Comparison of ENCODE assay signal across 18 cellular contexts in genomic region chr11:33068611-33069340, GRCh38. TPM values are rescaled to one million over a fixed set of nuclear protein-coding genes. Genes with fewer than 3 reads are reported as not detected.
DNase-seq lines count a peak whose midpoint lies in the region; ATAC-seq, FAIRE-seq and TF ChIP-seq lines count a peak whose summit lies in the region.
"Had no signal": no experiment of that assay in that cellular context is flagged by ENCODE, and none has a peak within 500 bp of the region (broad histone marks: within the 10 kb centered on the region; RNA-seq: fewer than 3 reads in every experiment).

No MANE protein-coding gene starts in this region.

- H4K91ac ChIP-seq in H9 (ENCODE audit: insufficient read length, low read depth, low read length) (no peak overlapping the region), H1 (replicated peaks; ENCODE audit: insufficient read length, low read length) (peak overlapping the region; percentile 48)

- H3T11ph ChIP-seq in H9 (ENCODE audit: low read length): no peak overlapping the region

- no peak overlapping the region for H3K27ac ChIP-seq in H9 (ENCODE audit: insufficient read length, low read depth, low read length)
- H3K27ac ChIP-seq in H1 (ENCODE audit: low read depth, low read length): peak overlapping the region; percentile 35; the same call in 1 of the 2 replicates
- no peak overlapping the region for H3K27ac ChIP-seq in mesendoderm (ENCODE audit: low read depth, low read length)

- H3K9me3 Mint-ChIP-seq in H9: no peaks in the 10 kb centered on the region
- H3K9me3 Mint-ChIP-seq: CD14-positive monocyte; CD8-positive, alpha-beta T cell had no signal

- H3K4ac ChIP-seq in H9 (ENCODE audit: low read depth, low read length): no peak overlapping the region
- no peak overlapping the region for H3K4ac ChIP-seq in H1 (replicated peaks; ENCODE audit: insufficient read length, low read depth, low read length)
- H3K4ac ChIP-seq in mesendoderm (ENCODE audit: low read depth, low read length): no peak overlapping the region

- no peak overlapping the region for H3K18ac ChIP-seq in H9 (ENCODE audit: insufficient read length, low read depth, low read length)
- H3K18ac ChIP-seq in H1 (ENCODE audit: extremely low read depth, low read length): no peak overlapping the region
- H3K18ac ChIP-seq in mesendoderm (ENCODE audit: low read length): no peak overlapping the region

- H2BK120ac ChIP-seq in H9 (ENCODE audit: low read depth, low read length, poor library complexity, severe bottlenecking) (no peak overlapping the region), H1 (replicated peaks; ENCODE audit: low read depth, low read length) (no peak overlapping the region), mesendoderm (ENCODE audit: low read depth, low read length) (no peak overlapping the region)

- H3K23ac ChIP-seq in H9 (ENCODE audit: insufficient read length, low read depth, low read length) (no peak overlapping the region), H1 (ENCODE audit: insufficient read length) (no peak overlapping the region), mesendoderm (ENCODE audit: low read length) (no peak overlapping the region)

- peaks cover 2 to 19% (median 14%) of the 10 kb centered on the region in 4 experiments; a peak in 7 of 8 replicates for H3K36me3 ChIP-seq in H1 (ENCODE audit: control insufficient read depth in 2 of 4, insufficient read depth in 4 of 4, low read length in 3 of 4)
- H3K36me3 ChIP-seq in mesendoderm (ENCODE audit: control insufficient read depth, insufficient read depth, low read length): peaks cover 12% of the 10 kb centered on the region
- no peaks in the 10 kb centered on the region for H3K36me3 ChIP-seq in BE2C

- no peak overlapping the region for H3K4me3 Mint-ChIP-seq in H9
- H3K4me3 Mint-ChIP-seq: CD14-positive monocyte; CD8-positive, alpha-beta T cell had no signal

- no peak overlapping the region for H4K5ac ChIP-seq in H9 (ENCODE audit: insufficient read length, low read depth, low read length)
- H4K5ac ChIP-seq in H1 (ENCODE audit: insufficient read length, low read depth, low read length): peak overlapping the region; percentile 7
- H4K5ac ChIP-seq in mesendoderm (ENCODE audit: low read length): no peak overlapping the region

- DNase-seq in H9 (no peak), H1 (ENCODE audit: low read depth in 1 of 2, low spot score in 2 of 2) (no peak), mesendoderm (peak; percentile 29), HCEC 1CT (no peak), BE2C (no peak), GM12891 (ENCODE audit: insufficient read length, low spot score) (no peak)
- DNase-seq: CD8-positive, alpha-beta T cell; COR-L47; DMS153; DMS79 treated with DMSO at 0.1 percent for 48 hours; EL had no signal

- H3K9ac ChIP-seq in H9 (ENCODE audit: extremely low read depth, insufficient read length, low read length): no peak overlapping the region
- H3K9ac ChIP-seq in H1 (replicated peaks in 1 of 4; ENCODE audit: extremely low read depth in 1 of 4, low read depth in 3 of 4, low read length in 3 of 4): no peak overlapping the region
- H3K9ac ChIP-seq in mesendoderm (ENCODE audit: low read length): no peak overlapping the region

- H4K8ac ChIP-seq in H9 (replicated peaks; ENCODE audit: insufficient read length, low read depth, low read length) (no peak overlapping the region), H1 (ENCODE audit: extremely low read depth, insufficient read depth, low read length) (no peak overlapping the region), mesendoderm (ENCODE audit: low read depth, low read length) (no peak overlapping the region)

- WGBS in H9 (ENCODE audit: extremely low coverage, insufficient read length, low lambda C conversion rate): no CpG with 5 or more reads among the region's 17 CpGs
- WGBS in H1 (ENCODE audit: extremely low coverage in 1 of 2, insufficient coverage in 1 of 2, insufficient read length in 1 of 2, insufficient replicate concordance in 2 of 2, low coverage in 1 of 2, low lambda C conversion rate in 2 of 2, missing lambda C conversion rate in 1 of 2), 2 experiments: 85% methylated on average over 17 of the region's 17 CpGs; no CpG with 5 or more reads in 1 of the 2 experiments
- no CpG with 5 or more reads among the region's 17 CpGs for WGBS in mesendoderm (ENCODE audit: extremely low coverage, insufficient coverage, low lambda C conversion rate)

- TF ChIP-seq CTCF in H9 (conservative IDR thresholded peaks at IDR 0.05): no peak
- no peak for TF ChIP-seq CTCF in H1 (IDR thresholded peaks at IDR 0.05; ENCODE audit: control extremely low read depth in 1 of 3, insufficient read depth in 1 of 3, low read depth in 1 of 3, low read length in 3 of 3)
- no peak for TF ChIP-seq CTCF in BE2C (IDR thresholded peaks at IDR 0.05; ENCODE audit: low read depth, low read length)

- no peak for FAIRE-seq in H1 (lab: Jason Lieb, UNC)
- no peak for FAIRE-seq in GM12891 (lab: Jason Lieb, UNC)
- FAIRE-seq: D721Med, GM12892, GM19239, HepG2, HTR-8/SVneo had no signal

- H3K27ac Mint-ChIP-seq in H9: peak overlapping the region in 2 of 3 experiments; percentile 15 to 91; a peak in 3 of 7 replicates
- H3K27ac Mint-ChIP-seq: CD8-positive, alpha-beta T cell had no signal

- H3K4me1 Mint-ChIP-seq in H9: peaks cover 8 to 18% of the 10 kb centered on the region in 2 experiments; a peak in 3 of 4 replicates

- no peak for TF ChIP-seq RAD21 in H1 (IDR thresholded peaks at IDR 0.05 in 1 of 2, conservative IDR thresholded peaks at IDR 0.05 in 1 of 2; ENCODE audit: low read depth in 2 of 2, low read length in 2 of 2)

- H2BK5ac ChIP-seq in H9 (ENCODE audit: insufficient read length, low read length) (no peak overlapping the region), H1 (ENCODE audit: low read depth, low read length) (peak overlapping the region; percentile 82), mesendoderm (ENCODE audit: low read length) (no peak overlapping the region)

- ATAC-seq in GM18867 (IDR thresholded peaks at IDR 0.05; ENCODE audit: unreplicated experiment): no peak
- ATAC-seq: CD8-positive, alpha-beta T cell; HepG2 had no signal

- no peaks in the 10 kb centered on the region for H3K9me3 ChIP-seq in H9 (ENCODE audit: control insufficient read depth, low read depth, low read length)
- no peaks in the 10 kb centered on the region for H3K9me3 ChIP-seq in H1 (ENCODE audit: insufficient read depth in 2 of 2, low read depth in 1 of 2, low read length in 1 of 2)
- H3K9me3 ChIP-seq in BE2C: no peaks in the 10 kb centered on the region

- no peak overlapping the region for H2AK5ac ChIP-seq in H9 (ENCODE audit: insufficient read length, low read length)
- H2AK5ac ChIP-seq in H1 (ENCODE audit: low read depth, low read length): no peak overlapping the region
- H2AK5ac ChIP-seq in mesendoderm (ENCODE audit: low read length): no peak overlapping the region

- H2BK12ac ChIP-seq in H9 (ENCODE audit: insufficient read length, low read depth, low read length) (no peak overlapping the region), H1 (ENCODE audit: low read depth, low read length) (peak overlapping the region; percentile 55; the same call in 1 of the 2 replicates)

- CTCF ChIA-PET in H1 (lab: Charles Lee; ENCODE audit: partially characterized antibody): interaction anchor here (0.8 to 1.5 kb wide), 6 partner anchors 8 to 260 kb away, joined by 3 to 4 read pairs (median 3); partner anchors contain the start of gene TCP11L1

- H3K4me1 ChIP-seq in H9 (ENCODE audit: insufficient read depth, low read length) (no peaks in the 10 kb centered on the region), H1 (replicated peaks in 1 of 4; ENCODE audit: control insufficient read depth in 3 of 4, insufficient read depth in 4 of 4, low read length in 3 of 4) (peaks cover 0 to 3% (median 0%) of the 10 kb centered on the region in 4 experiments; a peak in 1 of 7 replicates), mesendoderm (ENCODE audit: control insufficient read depth, low read depth, low read length) (no peaks in the 10 kb centered on the region), BE2C (no peaks in the 10 kb centered on the region)

- no peak overlapping the region for H2BK15ac ChIP-seq in H9 (ENCODE audit: low read depth, low read length)
- H2BK15ac ChIP-seq in H1 (ENCODE audit: low read length): no peak overlapping the region; the same call in 1 of the 2 replicates
- no peak overlapping the region for H2BK15ac ChIP-seq in mesendoderm (replicated peaks; ENCODE audit: low read depth)

- no peaks in the 10 kb centered on the region for H3K27me3 Mint-ChIP-seq in H9 (ENCODE audit: low read depth)

- H3K23me2 ChIP-seq in H9 (ENCODE audit: insufficient read length, low read depth, low read length, poor library complexity, severe bottlenecking): no peaks in the 10 kb centered on the region
- H3K23me2 ChIP-seq in H1 (ENCODE audit: low read depth, low read length): no peaks in the 10 kb centered on the region

- no peaks in the 10 kb centered on the region for H3K79me1 ChIP-seq in H9 (ENCODE audit: insufficient read depth, low read depth, low read length, poor library complexity, severe bottlenecking)
- no peaks in the 10 kb centered on the region for H3K79me1 ChIP-seq in H1 (ENCODE audit: low read depth, low read length)
- H3K79me1 ChIP-seq in mesendoderm (ENCODE audit: low read length): no peaks in the 10 kb centered on the region

- H4K20me1 ChIP-seq in H9 (ENCODE audit: control insufficient read depth, insufficient read depth, insufficient read length) (no peaks in the 10 kb centered on the region), H1 (replicated peaks in 1 of 2; ENCODE audit: control insufficient read depth in 1 of 2, insufficient read depth in 2 of 2, low read length in 2 of 2) (peaks cover 0 to 4% of the 10 kb centered on the region in 2 experiments)

- TF ChIP-seq POLR2A in H1 (IDR thresholded peaks at IDR 0.05; ENCODE audit: control extremely low read depth in 1 of 2, low read depth in 2 of 2, low read length in 2 of 2) (no peak), GM12891 (IDR thresholded peaks at IDR 0.05; ENCODE audit: low read depth, low read length) (no peak)

- H3K4me2 ChIP-seq in H9 (ENCODE audit: insufficient read depth, insufficient read length, low read length): no peak overlapping the region
- no peak overlapping the region for H3K4me2 ChIP-seq in H1 (ENCODE audit: insufficient read depth in 1 of 2, low read depth in 2 of 2, low read length in 2 of 2)
- H3K4me2 ChIP-seq in mesendoderm (ENCODE audit: low read length): no peak overlapping the region

- H3K56ac ChIP-seq in H9 (ENCODE audit: insufficient read length, low read depth, low read length): no peak overlapping the region
- no peak overlapping the region for H3K56ac ChIP-seq in H1 (replicated peaks; ENCODE audit: insufficient read length, low read depth, low read length)
- no peak overlapping the region for H3K56ac ChIP-seq in mesendoderm (ENCODE audit: low read length)

- TF ChIP-seq EP300 in H1 (IDR thresholded peaks at IDR 0.05; ENCODE audit: borderline replicate concordance in 1 of 2, low read depth in 2 of 2, low read length in 2 of 2): no peak

- H2BK20ac ChIP-seq in H9 (ENCODE audit: low read depth, low read length, poor library complexity, severe bottlenecking) (no peak overlapping the region), H1 (ENCODE audit: low read length) (no peak overlapping the region)

- H3K4me3 ChIP-seq in H1 (ENCODE audit: extremely low read depth in 1 of 4, insufficient read depth in 2 of 4, low read depth in 3 of 4, low read length in 4 of 4) (no peak overlapping the region), mesendoderm (ENCODE audit: low read length) (no peak overlapping the region), BE2C (ENCODE audit: low read depth, low read length) (no peak overlapping the region)

- H3K14ac ChIP-seq in H9 (ENCODE audit: insufficient read depth, low read length): no peak overlapping the region; the same call in 1 of the 2 replicates
- H3K14ac ChIP-seq in H1 (ENCODE audit: insufficient read length): no peak overlapping the region

- H2AFZ ChIP-seq in H9 (ENCODE audit: low read length) (no peak overlapping the region), H1 (ENCODE audit: low read length) (no peak overlapping the region)

- H3K27me3 ChIP-seq in H9 (ENCODE audit: insufficient read depth, low read length) (no peaks in the 10 kb centered on the region), H1 (replicated peaks in 1 of 4; ENCODE audit: control insufficient read depth in 3 of 4, extremely low read depth in 1 of 4, insufficient read depth in 3 of 4, low read length in 3 of 4) (no peaks in the 10 kb centered on the region), mesendoderm (ENCODE audit: insufficient read depth, low read length, poor library complexity) (no peaks in the 10 kb centered on the region), BE2C (no peaks in the 10 kb centered on the region)

- peaks cover 29 to 57% (median 54%) of the 10 kb centered on the region in 3 experiments; a peak in 6 of 7 replicates for H3K36me3 Mint-ChIP-seq in H9 (ENCODE audit: insufficient read depth in 1 of 3, low read depth in 3 of 3)

- POLR2A ChIA-PET in H1 (lab: Charles Lee; ENCODE audit: partially characterized antibody): interaction anchor here (2.0 kb wide), 1 partner anchor 29 kb away, joined by 6 read pairs; the partner anchor contains the start of gene TCP11L1

- no peaks in the 10 kb centered on the region for H3K79me2 ChIP-seq in H9 (ENCODE audit: insufficient read depth, low read length)
- no peaks in the 10 kb centered on the region for H3K79me2 ChIP-seq in H1 (ENCODE audit: control insufficient read depth in 1 of 2, insufficient read depth in 2 of 2, low read length in 2 of 2)
- no peaks in the 10 kb centered on the region for H3K79me2 ChIP-seq in mesendoderm (ENCODE audit: control insufficient read depth, insufficient read depth, low read length)

RNA-seq across cellular contexts. Expression of gene TCP11L1, which starts 29.4 kb away (rescaled TPM):
- 20.0 and 20.3 TPM in 2 replicates for total RNA-seq in H9 (2021)
- total RNA-seq in H1 (2021; fragmentation: NEBNext Ultra II Directional; extraction: Animal tissue kit (Norgen Biotek cat#: 25700)): 23.1 and 24.0 TPM in 2 replicates
- 10.9 and 11.2 TPM in 2 replicates for polyA plus RNA-seq in H1 (2011; rRNA removed)
- 9.4 TPM for polyA plus RNA-seq in H1 (2011; cell fraction: cytosol; rRNA removed)
- 15.1 TPM for polyA plus RNA-seq in H1 (2011; cell fraction: nucleus; rRNA removed)
- 7.4 to 11.5 TPM (median 10.3 TPM) in 4 replicates for polyA plus RNA-seq in H1 (2012, experiment 1 of 2)
- polyA plus RNA-seq in H1 (2012, experiment 2 of 2): 2.8 TPM
- polyA plus RNA-seq in H1 (2013, experiment 1 of 2): 10.0 TPM
- polyA plus RNA-seq in H1 (2013, experiment 2 of 2): 9.7 TPM
- 46.1 and 47.9 TPM in 2 replicates for polyA minus RNA-seq in H1 (2011; rRNA and poly(A)+ RNA removed)
- 26.7 TPM for polyA minus RNA-seq in H1 (2011; cell fraction: cytosol; rRNA and poly(A)+ RNA removed)
- 42.9 TPM for polyA minus RNA-seq in H1 (2011; cell fraction: nucleus; rRNA and poly(A)+ RNA removed)
- polyA plus RNA-seq in mesendoderm (2013, experiment 1 of 2): 7.3 TPM
- 7.6 TPM for polyA plus RNA-seq in mesendoderm (2013, experiment 2 of 2)
- polyA plus RNA-seq in BE2C (2012; ENCODE audit: insufficient read depth, insufficient read length, low read depth): 6.3 TPM
- polyA plus RNA-seq in GM12891 (2012; ENCODE audit: low read depth, missing spikeins): 5.1 TPM

RNA-seq across cellular contexts. Expression of gene DEPDC7, which starts 53.1 kb away (rescaled TPM):
- total RNA-seq in H9 (2021): 4.4 TPM in 2 replicates
- 6.3 and 7.6 TPM in 2 replicates for total RNA-seq in H1 (2021; fragmentation: NEBNext Ultra II Directional; extraction: Animal tissue kit (Norgen Biotek cat#: 25700))
- polyA plus RNA-seq in H1 (2011; rRNA removed): 1.4 and 3.1 TPM in 2 replicates
- polyA plus RNA-seq in H1 (2011; cell fraction: cytosol; rRNA removed): 3.7 TPM
- polyA plus RNA-seq in H1 (2011; cell fraction: nucleus; rRNA removed): 3.3 TPM
- 3.3 to 4.4 TPM (median 3.8 TPM) in 4 replicates for polyA plus RNA-seq in H1 (2012, experiment 1 of 2)
- 0.35 TPM for polyA plus RNA-seq in H1 (2012, experiment 2 of 2)
- 5.7 TPM for polyA plus RNA-seq in H1 (2013, experiment 1 of 2)
- polyA plus RNA-seq in H1 (2013, experiment 2 of 2): 5.3 TPM
- polyA minus RNA-seq in H1 (2011; rRNA and poly(A)+ RNA removed): 2.7 and 3.4 TPM in 2 replicates
- polyA minus RNA-seq in H1 (2011; cell fraction: cytosol; rRNA and poly(A)+ RNA removed): 1.8 TPM
- 5.8 TPM for polyA minus RNA-seq in H1 (2011; cell fraction: nucleus; rRNA and poly(A)+ RNA removed)
- 3.2 TPM for polyA plus RNA-seq in mesendoderm (2013, experiment 1 of 2)
- polyA plus RNA-seq in mesendoderm (2013, experiment 2 of 2): 3.3 TPM
- polyA plus RNA-seq in BE2C (2012; ENCODE audit: insufficient read depth, insufficient read length, low read depth): 0.91 TPM
- polyA plus RNA-seq in GM12891 (2012; ENCODE audit: low read depth, missing spikeins): 0.24 TPM
